Comparison of ENCODE assay signal across 12 cellular contexts in genomic region chr16:80317132-80318098, GRCh38.
DNase-seq lines count a peak whose midpoint lies in the region; ATAC-seq, FAIRE-seq and TF ChIP-seq lines count a peak whose summit lies in the region.
"Had no signal": no experiment of that assay in that cellular context is flagged by ENCODE, and none has a peak within 500 bp of the region (broad histone marks: within the 10 kb centered on the region; RNA-seq: fewer than 3 reads in every experiment).

No MANE protein-coding gene starts in this region.

- ATAC-seq in GM23338 (peak; percentile 94), HG03571 (IDR thresholded peaks at IDR 0.05; ENCODE audit: unreplicated experiment) (no peak), GM18858 (IDR thresholded peaks at IDR 0.05; ENCODE audit: unreplicated experiment) (no peak)

- peaks cover 2% of the 10 kb centered on the region for H3K27me3 Mint-ChIP-seq in GM23338 (ENCODE audit: insufficient read depth, low read depth, poor library complexity)

- no peaks in the 10 kb centered on the region for H3K79me2 ChIP-seq in GM23338 (replicated peaks; ENCODE audit: insufficient read depth)

- H3K9me3 ChIP-seq in ascending aorta, result no peaks in the 10 kb centered on the region

- no peak overlapping the region for H3K27ac Mint-ChIP-seq in GM23338
- H3K27ac Mint-ChIP-seq: activated naive CD4-positive, alpha-beta T cell treated with anti-CD3 and anti-CD28 coated beads, Interleukin-2, amount 50 U/mL, for 24 hours had no signal

- no peak for DNase-seq in AG09319 (ENCODE audit: extremely low read depth, low read depth)
- peak; percentile 66 for DNase-seq in GM23338 (ENCODE audit: low spot score)
- DNase-seq in SK-MEL-5 (ENCODE audit: low read depth, low spot score), result peak; percentile 50
- DNase-seq in kidney epithelial cell (ENCODE audit: low read depth), result no peak
- no peak for DNase-seq in RCC 7860 (ENCODE audit: low spot score)
- no peak for DNase-seq in ascending aorta (ENCODE audit: low spot score in 2 of 2)
- DNase-seq: NCI-H345 had no signal

- no peaks in the 10 kb centered on the region; the same call in 2 of the 3 replicates for H3K9me3 Mint-ChIP-seq in GM23338
- H3K9me3 Mint-ChIP-seq: activated naive CD4-positive, alpha-beta T cell treated with anti-CD3 and anti-CD28 coated beads, Interleukin-2, amount 50 U/mL, for 24 hours had no signal

- peak; percentile 5 for TF ChIP-seq CTCF in AG09319 (IDR thresholded peaks at IDR 0.05; ENCODE audit: low read depth, low read length)
- peak; percentile 48 to 50 for TF ChIP-seq CTCF in GM23338 (conservative IDR thresholded peaks at IDR 0.05; ENCODE audit: low read depth in 2 of 2)
- peak; percentile 34 for TF ChIP-seq CTCF in kidney epithelial cell (IDR thresholded peaks at IDR 0.05; ENCODE audit: insufficient read depth, low read length, poor library complexity, severe bottlenecking)
- no peak for TF ChIP-seq CTCF in ascending aorta (IDR thresholded peaks at IDR 0.05)

- H3K4me1 ChIP-seq in GM23338 (ENCODE audit: insufficient read depth) (no peaks in the 10 kb centered on the region), ascending aorta (no peaks in the 10 kb centered on the region)

- H3K9me2 ChIP-seq in GM23338 (ENCODE audit: insufficient read depth), result peaks cover 5% of the 10 kb centered on the region; the same call in 1 of the 2 replicates

- H3F3A ChIP-seq in GM23338 (replicated peaks; ENCODE audit: low read depth), result no peaks in the 10 kb centered on the region

- H3K4me3 ChIP-seq in GM23338 (no peak overlapping the region), kidney epithelial cell (ENCODE audit: low read depth, low read length) (no peak overlapping the region), ascending aorta (no peak overlapping the region)

- FAIRE-seq in RCC 7860 (lab: Jason Lieb, UNC), result no peak
- FAIRE-seq: endothelial cell of umbilical vein, TTC549 had no signal

- H3K4me1 Mint-ChIP-seq in GM23338, result peaks cover 2% of the 10 kb centered on the region; the same call in 1 of the 3 replicates
- H3K4me1 Mint-ChIP-seq: activated naive CD4-positive, alpha-beta T cell treated with anti-CD3 and anti-CD28 coated beads, Interleukin-2, amount 50 U/mL, for 24 hours had no signal

- H3K27me3 ChIP-seq in GM23338 (ENCODE audit: insufficient read depth), result no peaks in the 10 kb centered on the region
- H3K27me3 ChIP-seq in kidney epithelial cell (ENCODE audit: control insufficient read depth, insufficient read depth, low read length), result no peaks in the 10 kb centered on the region
- H3K27me3 ChIP-seq in ascending aorta, result no peaks in the 10 kb centered on the region

- no peaks in the 10 kb centered on the region for H3K36me3 Mint-ChIP-seq in GM23338 (ENCODE audit: low read depth)
- H3K36me3 Mint-ChIP-seq: activated naive CD4-positive, alpha-beta T cell treated with anti-CD3 and anti-CD28 coated beads, Interleukin-2, amount 50 U/mL, for 24 hours had no signal

- no peaks in the 10 kb centered on the region for H3K36me3 ChIP-seq in GM23338 (ENCODE audit: insufficient read depth)
- no peaks in the 10 kb centered on the region for H3K36me3 ChIP-seq in kidney epithelial cell (ENCODE audit: control insufficient read depth, insufficient read depth, low read length)
- H3K36me3 ChIP-seq in ascending aorta, result no peaks in the 10 kb centered on the region

- no peak overlapping the region for H3K4me2 ChIP-seq in GM23338

- H2AFZ ChIP-seq in GM23338, result no peak overlapping the region

- in situ Hi-C loops in SK-MEL-5 (cut with HindIII; ENCODE audit: low pct_unique_long_range_greater_than_20kb, low sequenced_read_pairs), result no loop called here

- H3K4me3 Mint-ChIP-seq in GM23338, result no peak overlapping the region
- H3K4me3 Mint-ChIP-seq: activated naive CD4-positive, alpha-beta T cell treated with anti-CD3 and anti-CD28 coated beads, Interleukin-2, amount 50 U/mL, for 24 hours had no signal

- no peaks in the 10 kb centered on the region for H4K20me1 ChIP-seq in GM23338 (replicated peaks; ENCODE audit: insufficient read depth)

- intact Hi-C loops in ascending aorta (cut with DNase I), result no loop called here

- H3K27ac ChIP-seq in GM23338 (ENCODE audit: low read depth), result no peak overlapping the region
- no peak overlapping the region for H3K27ac ChIP-seq in ascending aorta

TF ChIP-seq in GM23338, 12 proteins besides CTCF, POLR2A, EP300 and RAD21:
- no peak for TF ChIP-seq POLR2AphosphoS5 (IDR thresholded peaks at IDR 0.05; ENCODE audit: low read depth)

Comparison
In these comparisons a context has a peak if more than half of its experiments do, and no peak if none do; other contexts are left out.
1. DNase-seq: peak in GM23338 (single experiment) and SK-MEL-5 (single experiment); none in AG09319 (single experiment), kidney epithelial cell (single experiment), RCC 7860 (single experiment) and ascending aorta (0 of 2).
2. CTCF ChIP-seq: peak in AG09319 (single experiment), GM23338 (2 of 2) and kidney epithelial cell (single experiment); none in ascending aorta (0 of 3).